1 cellular context compared by ENCODE assay signal in genomic region chr17:61619493-61619892, GRCh38.
TF ChIP-seq lines count a peak whose summit lies in the region.

No MANE protein-coding gene starts in this region.

TF ChIP-seq in GM12878, 131 proteins besides CTCF, POLR2A, EP300 and RAD21:
- TF ChIP-seq ZNF687 (IDR thresholded peaks at IDR 0.05) (no peak), CBX5 (IDR thresholded peaks at IDR 0.05; ENCODE audit: low read depth) (peak; percentile 97), ZBTB11 (CRISPR knock-in tag; IDR thresholded peaks at IDR 0.05) (no peak), NR2C1 (IDR thresholded peaks at IDR 0.05) (no peak), NFXL1 (IDR thresholded peaks at IDR 0.05; ENCODE audit: borderline replicate concordance) (no peak), RELB (IDR thresholded peaks at IDR 0.05; ENCODE audit: low read depth) (0 out of 2 replicates have a peak, but pooled peaks have one; percentile 49)
